8 cellular contexts compared by ENCODE assay signal in the genomic region with DNA sequence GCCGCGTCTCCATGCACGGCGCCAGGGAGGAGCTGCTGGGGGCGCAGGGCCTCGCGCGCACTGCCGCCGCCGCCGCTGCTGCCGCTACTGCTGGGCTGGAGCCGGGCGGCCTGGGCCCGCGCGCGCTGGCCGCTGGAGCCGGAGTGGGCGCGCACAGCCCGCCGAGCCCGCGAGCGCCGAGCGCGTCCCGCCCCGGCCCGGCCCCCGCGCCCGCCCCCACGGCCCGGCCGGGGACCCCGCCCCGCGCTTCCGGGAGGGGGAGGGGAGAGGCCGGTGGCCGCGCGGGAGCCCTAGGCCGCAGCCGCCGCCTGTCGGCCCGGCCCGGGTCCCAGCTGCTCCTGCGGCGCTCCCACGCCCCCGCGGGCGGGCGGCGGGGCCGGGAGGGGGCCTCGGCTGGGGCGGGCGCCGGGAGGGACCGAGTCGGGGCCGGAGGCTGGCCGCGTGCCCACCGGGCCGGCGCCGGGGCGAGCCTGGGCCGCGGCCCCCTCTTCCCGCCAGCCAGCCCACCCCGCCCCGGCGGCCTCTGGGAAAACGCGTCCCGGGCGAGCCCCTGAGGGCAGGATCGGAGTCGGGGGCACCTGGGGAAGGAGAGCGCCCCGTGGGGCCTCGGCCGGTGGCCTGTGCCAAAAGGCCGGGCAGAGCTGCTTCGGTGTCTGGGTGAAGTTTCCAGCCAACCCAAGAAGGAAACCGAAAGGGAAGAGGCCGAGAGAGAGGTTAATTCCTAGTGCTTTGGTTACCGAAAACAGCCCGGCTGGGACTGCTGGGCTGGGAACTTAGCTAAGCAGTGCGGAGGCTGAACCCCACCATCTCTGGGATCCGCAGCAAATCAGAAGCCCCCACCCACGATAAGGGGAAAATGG. TPM values are rescaled to one million over a fixed set of nuclear protein-coding genes. Genes with fewer than 3 reads are reported as not detected.
DNase-seq lines count a peak whose midpoint lies in the region; ATAC-seq and TF ChIP-seq lines count a peak whose summit lies in the region.

A gene (minus strand): TSS at position 145 of the 860 bp plus-strand sequence. CDS start 321 bp downstream, outside the sequence.

- CTCF ChIA-PET in activated CD4-positive, alpha-beta memory T cell treated with anti-CD3 and anti-CD28 coated beads, Interleukin-2, amount 10 ng/mL, durations not matched to agents 7 days and 5 days (lab: Charles Lee): interaction anchor here (0.5 to 0.8 kb wide), 3 partner anchors 18 to 1380 kb away, joined by 3 to 4 read pairs (median 3); no protein-coding TSS in a partner anchor

- WGBS in ectodermal cell, 2 experiments: 0 to 1% methylated on average over 102 of the region's 102 CpGs

- H3K4me3 Mint-ChIP-seq in activated CD4-positive, alpha-beta memory T cell treated with anti-CD3 and anti-CD28 coated beads, Interleukin-2, amount 10 ng/mL, durations not matched to agents 7 days and 5 days: peak within 1 kb of the TSS; percentile 94

- no peaks in the 10 kb centered on the region for H3K9me3 ChIP-seq in ectodermal cell (ENCODE audit: control insufficient read depth, low read length)
- no peaks in the 10 kb centered on the region for H3K9me3 ChIP-seq in lower lobe of right lung

- intact Hi-C loops in lower lobe of right lung (cut with DNase I): loop anchor here (10.0 kb wide), 1 partner anchor 102 kb away; no protein-coding TSS in a partner anchor

- in situ Hi-C loops in ACHN (cut with HindIII; ENCODE audit: low pct_ligation_motif_present, low pct_unique_long_range_greater_than_20kb, low sequenced_read_pairs): no loop called here

- H3K4me3 ChIP-seq in ectodermal cell (ENCODE audit: insufficient read depth, low read depth, low read length): peak within 1 kb of the TSS; percentile 93
- peak within 1 kb of the TSS; percentile 84 for H3K4me3 ChIP-seq in lower lobe of right lung

- H3K4me1 Mint-ChIP-seq in activated CD4-positive, alpha-beta memory T cell treated with anti-CD3 and anti-CD28 coated beads, Interleukin-2, amount 10 ng/mL, durations not matched to agents 7 days and 5 days: peaks cover 38% of the 10 kb centered on the region

- H3K4me1 ChIP-seq in ectodermal cell (ENCODE audit: control insufficient read depth, insufficient read depth, low read length) (peaks cover 42% of the 10 kb centered on the region), lower lobe of right lung (peaks cover 54% of the 10 kb centered on the region)

- no peaks in the 10 kb centered on the region for H3K27me3 Mint-ChIP-seq in activated CD4-positive, alpha-beta memory T cell treated with anti-CD3 and anti-CD28 coated beads, Interleukin-2, amount 10 ng/mL, durations not matched to agents 7 days and 5 days

- peak; percentile 72 for DNase-seq in ACHN
- peak; percentile 51 for DNase-seq in NCI-H460 (ENCODE audit: extremely low read depth, low read depth)
- DNase-seq in activated CD4-positive, alpha-beta memory T cell treated with anti-CD3 and anti-CD28 coated beads, Interleukin-2, amount 10 ng/mL, durations not matched to agents 7 days and 5 days: peak; percentile 72
- peak; percentile 75 for DNase-seq in lower lobe of right lung
- peak; percentile 56 for DNase-seq in stimulated activated CD8-positive, alpha-beta memory T cell treated with anti-CD3 and anti-CD28 coated beads, Interleukin-12 subunit alpha, Interleukin-12 subunit beta, amount 100 ng/mL, for 4 hours (ENCODE audit: low read depth)

- ATAC-seq in GM18502 (IDR thresholded peaks at IDR 0.05; ENCODE audit: poor library complexity, unreplicated experiment) (peak; percentile 72), HG02884 (IDR thresholded peaks at IDR 0.05; ENCODE audit: unreplicated experiment) (peak; percentile 43), lower lobe of right lung (peak; percentile 77 to 89)

- H3K27me3 ChIP-seq in ectodermal cell (ENCODE audit: control insufficient read depth, insufficient read depth, low read length, poor library complexity, severe bottlenecking) (no peaks in the 10 kb centered on the region), lower lobe of right lung (ENCODE audit: low read depth) (no peaks in the 10 kb centered on the region)

- TF ChIP-seq CTCF in lower lobe of right lung (IDR thresholded peaks at IDR 0.05): no peak

- H3K27ac ChIP-seq in ectodermal cell (ENCODE audit: insufficient read depth, low read depth, low read length, poor library complexity, severe bottlenecking) (peak within 1 kb of the TSS; percentile 85), lower lobe of right lung (peak within 1 kb of the TSS; percentile 96)

- H3K27ac Mint-ChIP-seq in activated CD4-positive, alpha-beta memory T cell treated with anti-CD3 and anti-CD28 coated beads, Interleukin-2, amount 10 ng/mL, durations not matched to agents 7 days and 5 days: peak within 1 kb of the TSS; percentile 86

- POLR2A ChIA-PET in activated CD4-positive, alpha-beta memory T cell treated with anti-CD3 and anti-CD28 coated beads, Interleukin-2, amount 10 ng/mL, durations not matched to agents 7 days and 5 days (lab: Charles Lee): interaction anchor here (0.8 to 3.3 kb wide), 22 partner anchors 10 to 475 kb away, joined by 3 to 62 read pairs (median 7); no protein-coding TSS in a partner anchor

- no peaks in the 10 kb centered on the region for H3K9me3 Mint-ChIP-seq in activated CD4-positive, alpha-beta memory T cell treated with anti-CD3 and anti-CD28 coated beads, Interleukin-2, amount 10 ng/mL, durations not matched to agents 7 days and 5 days

- H3K36me3 Mint-ChIP-seq in activated CD4-positive, alpha-beta memory T cell treated with anti-CD3 and anti-CD28 coated beads, Interleukin-2, amount 10 ng/mL, durations not matched to agents 7 days and 5 days (ENCODE audit: low read depth): peaks cover 28% of the 10 kb centered on the region

- H3K36me3 ChIP-seq in ectodermal cell (ENCODE audit: control insufficient read depth, insufficient read depth, low read length): no peaks in the 10 kb centered on the region
- H3K36me3 ChIP-seq in lower lobe of right lung: no peaks in the 10 kb centered on the region

RNA-seq across cellular contexts. Expression of the gene that starts here (rescaled TPM):
- 140 and 141 TPM in 2 replicates for total RNA-seq in NCI-H460 (2014; rRNA removed; shearing (Covaris generic))
- 37.1 and 44.8 TPM in 2 replicates for polyA plus RNA-seq in NCI-H460 (2014; cell fraction: nucleus; rRNA removed)
- 100 to 1,000 TPM; 189 to 204 TPM for total RNA-seq in activated CD4-positive, alpha-beta memory T cell treated with anti-CD3 and anti-CD28 coated beads, Interleukin-2, amount 10 ng/mL, durations not matched to agents 7 days and 5 days
- polyA plus RNA-seq in ectodermal cell (2013, experiment 1 of 4): 201 TPM
- polyA plus RNA-seq in ectodermal cell (2013, experiment 2 of 4): 201 TPM
- 138 TPM for polyA plus RNA-seq in ectodermal cell (2013, experiment 3 of 4)
- 128 TPM for polyA plus RNA-seq in ectodermal cell (2013, experiment 4 of 4)
- total RNA-seq in lower lobe of right lung: 94.5 TPM

Comparison
In these comparisons a context has a peak if more than half of its experiments do, and no peak if none do; other contexts are left out.
1. Peak in every context shown above with its lines: DNase-seq, ATAC-seq, H3K4me3 ChIP-seq and H3K27ac ChIP-seq.